27 cellular contexts compared by ENCODE assay signal in the genomic region with DNA sequence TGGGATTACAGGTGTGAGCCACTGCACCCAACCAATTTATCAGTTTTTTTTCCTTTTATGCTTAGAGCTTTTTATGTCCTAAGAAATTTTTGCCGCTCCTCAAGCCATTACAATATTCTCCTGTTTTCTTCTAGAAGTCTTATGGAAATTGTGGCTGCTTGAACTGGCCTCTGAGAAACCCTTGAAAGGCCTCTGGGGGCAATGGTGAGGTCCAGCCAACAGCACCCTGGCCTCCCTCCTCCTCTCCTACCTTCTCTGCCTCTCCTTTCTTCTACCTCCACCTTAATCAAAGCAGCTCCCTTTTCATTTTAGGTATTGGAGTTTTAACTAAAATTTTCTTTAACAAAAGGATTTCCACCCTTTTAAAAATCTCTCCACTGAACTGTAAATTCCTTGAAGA. TPM values are rescaled to one million over a fixed set of nuclear protein-coding genes. Genes with fewer than 3 reads are reported as not detected.
"Had no signal": no experiment of that assay in that cellular context is flagged by ENCODE, and none has a peak within 500 bp of the region (broad histone marks: within the 10 kb centered on the region; RNA-seq: fewer than 3 reads in every experiment).

No MANE protein-coding gene starts in this region.

- H3K27ac ChIP-seq: coronary artery, esophagus squamous epithelium, gastrocnemius medialis, left lung, parathyroid adenoma, transverse colon, uterus, VCaP had no signal

- H3K9me3 ChIP-seq: esophagus squamous epithelium, gastrocnemius medialis, left lung, transverse colon, uterus had no signal

- H3K9me3 Mint-ChIP-seq: activated CD4-positive, alpha-beta T cell treated with anti-CD3 and anti-CD28 coated beads, Interleukin-2, amount 10 ng/mL, durations not matched to agents 7 days and 5 days; activated CD8-positive, alpha-beta T cell treated with anti-CD3 and anti-CD28 coated beads for 36 hours; activated naive CD4-positive, alpha-beta T cell treated with anti-CD3 and anti-CD28 coated beads, Interleukin-2, amount 50 U/mL, for 72 hours; naive thymus-derived CD8-positive, alpha-beta T cell; stimulated activated naive B cell treated with anti-CD40 and anti-IgM and Interleukin-4, amounts not matched to agents 10 μg/mL and 1 μg/mL and 100 μg/mL, for 72 hours; T-helper 2 cell treated with Interferon-gamma antibody and Interleukin-4, amounts not matched to agents 5 μg/mL and 100 μg/mL, for 36 hours had no signal

- DNase-seq: activated CD4-positive, alpha-beta T cell treated with anti-CD3 and anti-CD28 coated beads, Interleukin-2, amount 10 ng/mL, durations not matched to agents 7 days and 5 days; activated CD4-positive, CD25-positive, alpha-beta regulatory T cell treated with anti-CD3 and anti-CD28 coated beads, Interleukin-2, amount 50 U/mL, for 72 hours; activated CD8-positive, alpha-beta memory T cell treated with anti-CD3 and anti-CD28 coated beads, Interleukin-2, amount 10 ng/mL, durations not matched to agents 7 days and 5 days; activated CD8-positive, alpha-beta T cell treated with anti-CD3 and anti-CD28 coated beads for 36 hours; activated gamma-delta T cell; activated T-cell treated with anti-CD3 and anti-CD28 coated beads for 4 hours; cerebellar nuclear complex; esophagus squamous epithelium; gastrocnemius medialis; hippocampal formation; kidney glomerular epithelial cell; left lung; naive thymus-derived CD8-positive, alpha-beta T cell; nucleus accumbens; small intestine; stimulated activated CD4-positive, alpha-beta T cell treated with anti-CD3 and anti-CD28 coated beads, Interleukin-2, amount 100 ng/mL, for 24 hours; stimulated activated naive B cell treated with anti-CD40 and anti-IgM and Interleukin-4, amounts not matched to agents 10 μg/mL and 1 μg/mL and 100 μg/mL, for 72 hours; transverse colon; uterus had no signal

- H3K27ac Mint-ChIP-seq: activated CD4-positive, alpha-beta T cell treated with anti-CD3 and anti-CD28 coated beads, Interleukin-2, amount 10 ng/mL, durations not matched to agents 7 days and 5 days; activated CD8-positive, alpha-beta memory T cell treated with anti-CD3 and anti-CD28 coated beads, Interleukin-2, amount 10 ng/mL, durations not matched to agents 7 days and 5 days; naive thymus-derived CD8-positive, alpha-beta T cell; T-helper 2 cell treated with Interferon-gamma antibody and Interleukin-4, amounts not matched to agents 5 μg/mL and 100 μg/mL, for 36 hours had no signal

- H3K27me3 ChIP-seq: esophagus squamous epithelium, gastrocnemius medialis, left lung, transverse colon, uterus had no signal

- H3K9ac ChIP-seq: parathyroid adenoma had no signal

- ATAC-seq: activated CD8-positive, alpha-beta memory T cell treated with anti-CD3 and anti-CD28 coated beads, Interleukin-2, amount 10 ng/mL, durations not matched to agents 7 days and 5 days; gastrocnemius medialis; left lung; naive thymus-derived CD8-positive, alpha-beta T cell; sciatic nerve; stimulated activated naive B cell treated with anti-CD40 and anti-IgM and Interleukin-4, amounts not matched to agents 10 μg/mL and 1 μg/mL and 100 μg/mL, for 72 hours had no signal

- H3K4me1 ChIP-seq: gastrocnemius medialis, parathyroid adenoma, uterus had no signal

- H3K79me2 ChIP-seq: parathyroid adenoma had no signal

- H3K4me3 Mint-ChIP-seq: activated CD4-positive, alpha-beta T cell treated with anti-CD3 and anti-CD28 coated beads, Interleukin-2, amount 10 ng/mL, durations not matched to agents 7 days and 5 days; activated CD8-positive, alpha-beta memory T cell treated with anti-CD3 and anti-CD28 coated beads, Interleukin-2, amount 10 ng/mL, durations not matched to agents 7 days and 5 days; activated CD8-positive, alpha-beta T cell treated with anti-CD3 and anti-CD28 coated beads for 36 hours; naive thymus-derived CD8-positive, alpha-beta T cell; stimulated activated naive B cell treated with anti-CD40 and anti-IgM and Interleukin-4, amounts not matched to agents 10 μg/mL and 1 μg/mL and 100 μg/mL, for 72 hours; T-helper 2 cell treated with Interferon-gamma antibody and Interleukin-4, amounts not matched to agents 5 μg/mL and 100 μg/mL, for 36 hours had no signal

- H3K36me3 Mint-ChIP-seq: activated CD8-positive, alpha-beta memory T cell treated with anti-CD3 and anti-CD28 coated beads, Interleukin-2, amount 10 ng/mL, durations not matched to agents 7 days and 5 days; activated naive CD4-positive, alpha-beta T cell treated with anti-CD3 and anti-CD28 coated beads, Interleukin-2, amount 50 U/mL, for 72 hours; naive thymus-derived CD8-positive, alpha-beta T cell; stimulated activated naive B cell treated with anti-CD40 and anti-IgM and Interleukin-4, amounts not matched to agents 10 μg/mL and 1 μg/mL and 100 μg/mL, for 72 hours had no signal

- H3K4me3 ChIP-seq: coronary artery, esophagus squamous epithelium, gastrocnemius medialis, left lung, transverse colon, uterus had no signal

- H2AFZ ChIP-seq: parathyroid adenoma had no signal

- H3K36me3 ChIP-seq: esophagus squamous epithelium, gastrocnemius medialis, left lung, transverse colon, uterus had no signal

RNA-seq across cellular contexts. Expression of a gene that starts 24.5 kb away (rescaled TPM):
- polyA plus RNA-seq: naive thymus-derived CD8-positive, alpha-beta T cell had no signal

RNA-seq across cellular contexts. Expression of a gene that starts 55.7 kb away (rescaled TPM):
- total RNA-seq: activated CD4-positive, alpha-beta T cell treated with anti-CD3 and anti-CD28 coated beads, Interleukin-2, amount 10 ng/mL, durations not matched to agents 7 days and 5 days; activated CD8-positive, alpha-beta memory T cell treated with anti-CD3 and anti-CD28 coated beads, Interleukin-2, amount 10 ng/mL, durations not matched to agents 7 days and 5 days; activated CD8-positive, alpha-beta T cell treated with anti-CD3 and anti-CD28 coated beads for 36 hours; activated naive CD4-positive, alpha-beta T cell treated with anti-CD3 and anti-CD28 coated beads, Interleukin-2, amount 50 U/mL, for 72 hours; esophagus squamous epithelium; gastrocnemius medialis; lung microvascular endothelial cell; naive thymus-derived CD8-positive, alpha-beta T cell; pulmonary artery endothelial cell; uterus had no signal
- polyA plus RNA-seq: naive thymus-derived CD8-positive, alpha-beta T cell had no signal
